ENCODE assay signal across 30 cellular contexts in genomic region chr11:119920666-119921065, GRCh38.
"Had no signal": no experiment of that assay in that cellular context is flagged by ENCODE, and none has a peak within 500 bp of the region (broad histone marks: within the 10 kb centered on the region; RNA-seq: fewer than 3 reads in every experiment).

No MANE protein-coding gene starts in this region.

- H3K4me3 ChIP-seq: ascending aorta had no signal

- H3K9me3 Mint-ChIP-seq: activated B cell treated with CpG ODN at 0.5 μM for 24 hours; activated CD4-positive, alpha-beta memory T cell treated with anti-CD3 and anti-CD28 coated beads, Interleukin-2, amount 10 ng/mL, durations not matched to agents 7 days and 5 days; activated CD4-positive, alpha-beta T cell treated with anti-CD3 and anti-CD28 coated beads, Interleukin-2, amount 10 ng/mL, durations not matched to agents 7 days and 5 days; activated naive CD4-positive, alpha-beta T cell treated with anti-CD3 and anti-CD28 coated beads for 36 hours; activated naive CD8-positive, alpha-beta T cell treated with anti-CD3 and anti-CD28 coated beads for 36 hours; activated T-cell treated with anti-CD3 and anti-CD28 coated beads, Interleukin-2, amount 50 U/mL, for 4 hours; activated T-cell treated with anti-CD3 and anti-CD28 coated beads, Interleukin-2, amount 50 U/mL, for 72 hours; activated T-helper 1 cell treated with anti-CD3 and anti-CD28 coated beads, Interleukin-12 subunit alpha, Interleukin-12 subunit beta, Interleukin-2, Interleukin-4 antibody, amounts not matched to agents 30 ng/mL and 10 ng/mL and 1 ng/mL, durations not matched to agents 14 hours and 24 hours and 36 hours; brain; T-helper 1 cell treated with Interleukin-12 subunit alpha and Interleukin-12 subunit beta and Interleukin-4 antibody, amounts not matched to agents 30 μg/mL and 1 μg/mL, for 36 hours; T-helper 2 cell treated with Interferon-gamma antibody and Interleukin-4, amounts not matched to agents 5 μg/mL and 100 μg/mL, for 36 hours had no signal

- DNase-seq: activated B cell treated with CpG ODN at 0.5 μM for 24 hours; activated CD4-positive, alpha-beta memory T cell treated with anti-CD3 and anti-CD28 coated beads, Interleukin-2, amount 10 ng/mL, durations not matched to agents 7 days and 5 days; activated CD4-positive, alpha-beta T cell treated with anti-CD3 and anti-CD28 coated beads for 48 hours; activated CD4-positive, alpha-beta T cell treated with anti-CD3 and anti-CD28 coated beads, Interleukin-2, amount 10 ng/mL, durations not matched to agents 7 days and 5 days; activated CD4-positive, alpha-beta T cell treated with anti-CD3 and anti-CD28 coated beads, Interleukin-2, amount 50 U/mL, for 48 hours; activated CD4-positive, CD25-positive, alpha-beta regulatory T cell treated with anti-CD3 and anti-CD28 coated beads, Interleukin-2, amount 50 U/mL, for 72 hours; activated CD8-positive, alpha-beta memory T cell treated with anti-CD3 and anti-CD28 coated beads, Interleukin-2, amount 50 U/mL, for 4 hours; activated effector memory CD4-positive, alpha-beta T cell treated with anti-CD3 and anti-CD28 coated beads, Interleukin-2, amount 50 U/mL, for 16 hours; activated gamma-delta T cell treated with Interleukin-2 at 50 U/mL for 16 hours; activated naive CD4-positive, alpha-beta T cell; activated naive CD4-positive, alpha-beta T cell treated with anti-CD3 and anti-CD28 coated beads for 36 hours; activated naive CD4-positive, alpha-beta T cell treated with anti-CD3 and anti-CD28 coated beads, Interleukin-2, amount 50 U/mL, for 16 hours; activated naive CD8-positive, alpha-beta T cell treated with anti-CD3 and anti-CD28 coated beads for 36 hours; activated T-cell treated with anti-CD3 and anti-CD28 coated beads for 4 hours; activated T-cell treated with anti-CD3 and anti-CD28 coated beads, Interleukin-2, amount 50 U/mL, for 1 hour; activated T-cell treated with anti-CD3 and anti-CD28 coated beads, Interleukin-2, amount 50 U/mL, for 4 hours; activated T-cell treated with anti-CD3 and anti-CD28 coated beads, Interleukin-2, amount 50 U/mL, for 72 hours; central memory CD4-positive, alpha-beta T cell; SW 1271; T-helper 1 cell; T-helper 2 cell; T-helper 9 cell had no signal

- H3K4me1 Mint-ChIP-seq: activated B cell treated with CpG ODN at 0.5 μM for 24 hours; activated CD4-positive, alpha-beta memory T cell treated with anti-CD3 and anti-CD28 coated beads, Interleukin-2, amount 10 ng/mL, durations not matched to agents 7 days and 5 days; activated CD4-positive, alpha-beta T cell treated with anti-CD3 and anti-CD28 coated beads, Interleukin-2, amount 10 ng/mL, durations not matched to agents 7 days and 5 days; activated naive CD8-positive, alpha-beta T cell treated with anti-CD3 and anti-CD28 coated beads for 36 hours; activated T-helper 17 cell treated with anti-CD3 and anti-CD28 coated beads, Interleukin-2, amount 50 U/mL, for 72 hours had no signal

- H3K9me3 ChIP-seq: ascending aorta had no signal

- H3K36me3 Mint-ChIP-seq: activated naive CD4-positive, alpha-beta T cell treated with anti-CD3 and anti-CD28 coated beads, Interleukin-2, amount 50 U/mL, for 72 hours; activated naive CD8-positive, alpha-beta T cell treated with anti-CD3 and anti-CD28 coated beads for 36 hours; brain had no signal

- H3K36me3 ChIP-seq: ascending aorta had no signal

- H3K4me3 Mint-ChIP-seq: activated B cell treated with CpG ODN at 0.5 μM for 24 hours; activated CD4-positive, alpha-beta memory T cell treated with anti-CD3 and anti-CD28 coated beads, Interleukin-2, amount 10 ng/mL, durations not matched to agents 7 days and 5 days; activated CD4-positive, alpha-beta T cell treated with anti-CD3 and anti-CD28 coated beads, Interleukin-2, amount 10 ng/mL, durations not matched to agents 7 days and 5 days; activated naive CD4-positive, alpha-beta T cell treated with anti-CD3 and anti-CD28 coated beads for 36 hours; activated naive CD8-positive, alpha-beta T cell treated with anti-CD3 and anti-CD28 coated beads for 36 hours; activated T-cell treated with anti-CD3 and anti-CD28 coated beads, Interleukin-2, amount 50 U/mL, for 4 hours; activated T-cell treated with anti-CD3 and anti-CD28 coated beads, Interleukin-2, amount 50 U/mL, for 72 hours; activated T-helper 1 cell treated with anti-CD3 and anti-CD28 coated beads, Interleukin-12 subunit alpha, Interleukin-12 subunit beta, Interleukin-2, Interleukin-4 antibody, amounts not matched to agents 30 ng/mL and 10 ng/mL and 1 ng/mL, durations not matched to agents 14 hours and 24 hours and 36 hours; activated T-helper 17 cell treated with anti-CD3 and anti-CD28 coated beads, Interleukin-2, amount 50 U/mL, for 72 hours; brain; T-helper 1 cell treated with Interleukin-12 subunit alpha and Interleukin-12 subunit beta and Interleukin-4 antibody, amounts not matched to agents 30 μg/mL and 1 μg/mL, for 36 hours; T-helper 2 cell treated with Interferon-gamma antibody and Interleukin-4, amounts not matched to agents 5 μg/mL and 100 μg/mL, for 36 hours had no signal

- H3K4me1 ChIP-seq: ascending aorta had no signal

- H3K27ac Mint-ChIP-seq: activated B cell treated with CpG ODN at 0.5 μM for 24 hours; activated CD4-positive, alpha-beta memory T cell treated with anti-CD3 and anti-CD28 coated beads, Interleukin-2, amount 10 ng/mL, durations not matched to agents 7 days and 5 days; activated CD4-positive, alpha-beta T cell treated with anti-CD3 and anti-CD28 coated beads, Interleukin-2, amount 10 ng/mL, durations not matched to agents 7 days and 5 days; activated naive CD4-positive, alpha-beta T cell treated with anti-CD3 and anti-CD28 coated beads for 36 hours; activated naive CD4-positive, alpha-beta T cell treated with anti-CD3 and anti-CD28 coated beads, Interleukin-2, amount 50 U/mL, for 72 hours; activated naive CD8-positive, alpha-beta T cell treated with anti-CD3 and anti-CD28 coated beads for 36 hours; activated T-cell treated with anti-CD3 and anti-CD28 coated beads, Interleukin-2, amount 50 U/mL, for 72 hours; activated T-helper 1 cell treated with anti-CD3 and anti-CD28 coated beads, Interleukin-12 subunit alpha, Interleukin-12 subunit beta, Interleukin-2, Interleukin-4 antibody, amounts not matched to agents 30 ng/mL and 10 ng/mL and 1 ng/mL, durations not matched to agents 14 hours and 24 hours and 36 hours; activated T-helper 17 cell treated with anti-CD3 and anti-CD28 coated beads, Interleukin-2, amount 50 U/mL, for 72 hours; T-helper 1 cell treated with Interleukin-12 subunit alpha and Interleukin-12 subunit beta and Interleukin-4 antibody, amounts not matched to agents 30 μg/mL and 1 μg/mL, for 36 hours; T-helper 2 cell treated with Interferon-gamma antibody and Interleukin-4, amounts not matched to agents 5 μg/mL and 100 μg/mL, for 36 hours had no signal

- H3K27ac ChIP-seq: ascending aorta, VCaP had no signal

- H3K27me3 ChIP-seq: ascending aorta had no signal

- ATAC-seq: activated naive CD4-positive, alpha-beta T cell treated with anti-CD3 and anti-CD28 coated beads, Interleukin-2, amount 50 U/mL, for 72 hours; activated T-cell treated with anti-CD3 and anti-CD28 coated beads, Interleukin-2, amount 50 U/mL, for 4 hours; activated T-cell treated with anti-CD3 and anti-CD28 coated beads, Interleukin-2, amount 50 U/mL, for 72 hours; activated T-helper 17 cell treated with anti-CD3 and anti-CD28 coated beads, Interleukin-2, amount 50 U/mL, for 72 hours had no signal
